Comparison of ENCODE assay signal across 9 cellular contexts in the genomic region with DNA sequence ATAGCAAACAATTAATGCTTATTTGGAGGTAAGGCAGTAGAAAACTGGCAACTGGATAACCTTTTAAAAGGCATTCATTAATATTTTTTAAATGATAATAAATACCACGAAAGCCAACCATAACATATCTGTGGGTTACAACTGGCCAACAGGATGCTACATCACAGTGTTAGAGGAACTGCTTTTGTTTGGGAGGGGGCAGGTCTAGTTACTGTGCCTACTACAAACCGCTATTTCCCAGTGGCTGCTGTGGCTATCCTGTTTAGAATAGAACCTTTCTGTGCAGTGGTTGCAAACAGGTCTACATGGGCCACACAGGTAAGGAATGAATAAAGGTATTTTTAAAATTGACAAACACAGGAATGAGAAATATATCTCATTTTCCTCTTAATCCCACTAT. TPM values are rescaled to one million over a fixed set of nuclear protein-coding genes. Genes with fewer than 3 reads are reported as not detected.
DNase-seq lines count a peak whose midpoint lies in the region; TF ChIP-seq lines count a peak whose summit lies in the region.
"Had no signal": no experiment of that assay in that cellular context is flagged by ENCODE, and none has a peak within 500 bp of the region (broad histone marks: within the 10 kb centered on the region; RNA-seq: fewer than 3 reads in every experiment).

No MANE protein-coding gene starts in this region.

- H3K9me3 Mint-ChIP-seq in T-helper 2 cell treated with Interferon-gamma antibody and Interleukin-4, amounts not matched to agents 5 μg/mL and 100 μg/mL, for 36 hours = no peaks in the 10 kb centered on the region

- peaks cover 27% of the 10 kb centered on the region for H3K4me1 Mint-ChIP-seq in T-helper 2 cell treated with Interferon-gamma antibody and Interleukin-4, amounts not matched to agents 5 μg/mL and 100 μg/mL, for 36 hours (ENCODE audit: low read depth)

- no peak overlapping the region for H3K27ac ChIP-seq in HEK293 (ENCODE audit: extremely low read depth, low read depth, low read length)
- H3K27ac ChIP-seq in skin epidermis = peak overlapping the region in 8 of 21 experiments; percentile 83 to 94 (median 85)

- H3K4me3 ChIP-seq in HEK293 (ENCODE audit: low read depth, low read length) = peak overlapping the region; percentile 95
- H3K4me3 ChIP-seq in foreskin fibroblast (ENCODE audit: low read depth in 1 of 2, low read length in 2 of 2) = peak overlapping the region; percentile 78 to 88
- peak overlapping the region in 6 of 7 experiments; percentile 61 to 97 (median 84) for H3K4me3 ChIP-seq in skin epidermis

- no peak for TF ChIP-seq CTCF in HEK293 (tag by site-specific recombination; IDR thresholded peaks at IDR 0.05)
- no peak for TF ChIP-seq CTCF in foreskin fibroblast (IDR thresholded peaks at IDR 0.05; ENCODE audit: low read depth, low read length)

- H3K9me3 ChIP-seq in HEK293 (ENCODE audit: control insufficient read depth, insufficient read depth, low read depth, low read length) = no peaks in the 10 kb centered on the region

- peaks cover 3% of the 10 kb centered on the region for H3K27me3 Mint-ChIP-seq in T-helper 2 cell treated with Interferon-gamma antibody and Interleukin-4, amounts not matched to agents 5 μg/mL and 100 μg/mL, for 36 hours (ENCODE audit: low read depth)

- H3K4me1 ChIP-seq in HEK293 (ENCODE audit: control insufficient read depth, insufficient read depth, low read length) = no peaks in the 10 kb centered on the region; the same call in 1 of the 2 replicates

- DNase-seq in T-helper 2 cell treated with Interferon-gamma antibody and Interleukin-4, amounts not matched to agents 5 μg/mL and 100 μg/mL, for 36 hours (ENCODE audit: low spot score) = no peak
- no peak for DNase-seq in foreskin fibroblast
- no peak for DNase-seq in RKO (ENCODE audit: low spot score)
- no peak for DNase-seq in middle frontal gyrus (ENCODE audit: extremely low spot score, low spot score)
- no peak for DNase-seq in mesenteric fat pad (ENCODE audit: low spot score)
- DNase-seq: GOT3 had no signal

- POLR2A ChIA-PET in HEK293 (lab: Yijun Ruan, JAX) = interaction anchor here (1.7 to 2.5 kb wide), 3 partner anchors 10 to 24 kb away, joined by 5 to 22 read pairs (median 5); no protein-coding TSS in a partner anchor

- peak overlapping the region; percentile 90 for H3K27ac Mint-ChIP-seq in T-helper 2 cell treated with Interferon-gamma antibody and Interleukin-4, amounts not matched to agents 5 μg/mL and 100 μg/mL, for 36 hours

- peaks cover 3 to 39% of the 10 kb centered on the region in 2 experiments; a peak in 2 of 3 replicates for H3K36me3 ChIP-seq in HEK293 (ENCODE audit: control insufficient read depth in 2 of 2, insufficient read depth in 1 of 2, low read length in 2 of 2)

- H3K36me3 Mint-ChIP-seq in T-helper 2 cell treated with Interferon-gamma antibody and Interleukin-4, amounts not matched to agents 5 μg/mL and 100 μg/mL, for 36 hours (ENCODE audit: low read depth) = peaks cover 26% of the 10 kb centered on the region

- CTCF ChIA-PET in HEK293 (lab: Yijun Ruan, JAX) = interaction anchor here (1.2 to 2.1 kb wide), 4 partner anchors 9 to 43 kb away, joined by 4 to 13 read pairs (median 11); partner anchors contain the start of gene DBNDD2

- H3K4me3 Mint-ChIP-seq in T-helper 2 cell treated with Interferon-gamma antibody and Interleukin-4, amounts not matched to agents 5 μg/mL and 100 μg/mL, for 36 hours = peak overlapping the region; percentile 94

TF ChIP-seq in HEK293, 187 proteins besides CTCF, POLR2A, EP300 and RAD21:
- TF ChIP-seq ZNF571 (tag by site-specific recombination; IDR thresholded peaks at IDR 0.05) (no peak), ZNF704 (tag by site-specific recombination; IDR thresholded peaks at IDR 0.05) (no peak), ZBTB7A (tag by site-specific recombination; IDR thresholded peaks at IDR 0.05; ENCODE audit: low read depth) (no peak), ZNF792 (tag by site-specific recombination; IDR thresholded peaks at IDR 0.05) (no peak), PRDM1 (tag by site-specific recombination; IDR thresholded peaks at IDR 0.05) (no peak), ZNF501 (tag by site-specific recombination; IDR thresholded peaks at IDR 0.05) (no peak), ZBTB1 (tag by site-specific recombination; IDR thresholded peaks at IDR 0.05) (no peak), GLIS1 (tag by site-specific recombination; IDR thresholded peaks at IDR 0.05) (no peak), BCL11B (tag by site-specific recombination; IDR thresholded peaks at IDR 0.05; ENCODE audit: low read depth) (no peak), ZNF433 (tag by site-specific recombination; IDR thresholded peaks at IDR 0.05; ENCODE audit: low read depth) (no peak), PRDM4 (tag by site-specific recombination; IDR thresholded peaks at IDR 0.05) (no peak), ZNF16 (tag by site-specific recombination; IDR thresholded peaks at IDR 0.05; ENCODE audit: low read depth) (no peak), HOXA7 (CRISPR knock-in tag; IDR thresholded peaks at IDR 0.05; ENCODE audit: borderline replicate concordance) (no peak), KLF1 (tag by site-specific recombination; IDR thresholded peaks at IDR 0.05) (no peak)
- TF ChIP-seq, protein P1, sequence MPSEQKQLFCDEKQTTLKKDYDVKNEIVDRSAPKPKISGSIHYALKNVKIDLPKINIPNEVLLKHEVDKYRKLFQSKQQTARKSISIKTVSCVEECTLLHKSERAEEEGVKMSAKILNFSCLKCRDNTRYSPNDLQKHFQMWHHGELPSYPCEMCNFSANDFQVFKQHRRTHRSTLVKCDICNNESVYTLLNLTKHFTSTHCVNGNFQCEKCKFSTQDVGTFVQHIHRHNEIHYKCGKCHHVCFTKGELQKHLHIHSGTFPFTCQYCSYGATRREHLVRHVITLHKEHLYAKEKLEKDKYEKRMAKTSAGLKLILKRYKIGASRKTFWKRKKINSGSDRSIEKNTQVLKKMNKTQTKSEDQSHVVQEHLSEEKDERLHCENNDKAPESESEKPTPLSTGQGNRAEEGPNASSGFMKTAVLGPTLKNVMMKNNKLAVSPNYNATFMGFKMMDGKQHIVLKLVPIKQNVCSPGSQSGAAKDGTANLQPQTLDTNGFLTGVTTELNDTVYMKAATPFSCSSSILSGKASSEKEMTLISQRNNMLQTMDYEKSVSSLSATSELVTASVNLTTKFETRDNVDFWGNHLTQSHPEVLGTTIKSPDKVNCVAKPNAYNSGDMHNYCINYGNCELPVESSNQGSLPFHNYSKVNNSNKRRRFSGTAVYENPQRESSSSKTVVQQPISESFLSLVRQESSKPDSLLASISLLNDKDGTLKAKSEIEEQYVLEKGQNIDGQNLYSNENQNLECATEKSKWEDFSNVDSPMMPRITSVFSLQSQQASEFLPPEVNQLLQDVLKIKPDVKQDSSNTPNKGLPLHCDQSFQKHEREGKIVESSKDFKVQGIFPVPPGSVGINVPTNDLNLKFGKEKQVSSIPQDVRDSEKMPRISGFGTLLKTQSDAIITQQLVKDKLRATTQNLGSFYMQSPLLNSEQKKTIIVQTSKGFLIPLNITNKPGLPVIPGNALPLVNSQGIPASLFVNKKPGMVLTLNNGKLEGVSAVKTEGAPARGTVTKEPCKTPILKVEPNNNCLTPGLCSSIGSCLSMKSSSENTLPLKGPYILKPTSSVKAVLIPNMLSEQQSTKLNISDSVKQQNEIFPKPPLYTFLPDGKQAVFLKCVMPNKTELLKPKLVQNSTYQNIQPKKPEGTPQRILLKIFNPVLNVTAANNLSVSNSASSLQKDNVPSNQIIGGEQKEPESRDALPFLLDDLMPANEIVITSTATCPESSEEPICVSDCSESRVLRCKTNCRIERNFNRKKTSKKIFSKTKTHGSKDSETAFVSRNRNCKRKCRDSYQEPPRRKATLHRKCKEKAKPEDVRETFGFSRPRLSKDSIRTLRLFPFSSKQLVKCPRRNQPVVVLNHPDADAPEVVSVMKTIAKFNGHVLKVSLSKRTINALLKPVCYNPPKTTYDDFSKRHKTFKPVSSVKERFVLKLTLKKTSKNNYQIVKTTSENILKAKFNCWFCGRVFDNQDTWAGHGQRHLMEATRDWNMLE (tag by site-specific recombination; conservative IDR thresholded peaks at IDR 0.05; ENCODE audit: low read depth) = no peak

RNA-seq across cellular contexts. Expression of gene PIGT, which starts 1.0 kb away (rescaled TPM):
- 90.9 TPM for total RNA-seq in mesenteric fat pad

RNA-seq across cellular contexts. Expression of gene DBNDD2, which starts 8.8 kb away (rescaled TPM):
- 28.7 TPM for total RNA-seq in mesenteric fat pad

RNA-seq across cellular contexts. Expression of gene TP53TG5, which starts 38.8 kb away (rescaled TPM):
- total RNA-seq in mesenteric fat pad = not detected
- total RNA-seq: temporal lobe had no signal

RNA-seq across cellular contexts. Expression of gene WFDC2, which starts 52.6 kb away (rescaled TPM):
- total RNA-seq in mesenteric fat pad = not detected

RNA-seq across cellular contexts. Expression of gene SYS1, which starts 54.0 kb away (rescaled TPM):
- 23.8 TPM for total RNA-seq in mesenteric fat pad
